In the genomic region with DNA sequence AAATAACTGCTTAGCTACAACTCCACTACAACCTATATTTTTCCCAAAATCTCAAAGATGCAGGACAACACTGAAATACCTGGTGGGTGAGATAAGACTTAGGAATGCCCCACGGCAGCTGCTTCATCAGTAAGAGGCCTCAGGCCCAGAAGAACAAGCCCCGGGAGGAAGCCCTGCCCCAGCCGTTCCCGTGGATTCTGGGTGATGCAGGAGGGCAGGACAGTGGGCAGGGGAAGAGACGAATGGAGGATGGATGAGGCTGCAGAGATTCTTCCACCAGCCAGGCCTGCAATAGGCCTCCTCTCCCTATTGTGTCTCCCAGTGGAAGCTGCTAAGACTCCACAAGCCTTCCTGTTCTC, we compare ENCODE assay signal across 17 cellular contexts.
DNase-seq lines count a peak whose midpoint lies in the region; ATAC-seq and TF ChIP-seq lines count a peak whose summit lies in the region.
"Had no signal": no experiment of that assay in that cellular context is flagged by ENCODE, and none has a peak within 500 bp of the region (broad histone marks: within the 10 kb centered on the region; RNA-seq: fewer than 3 reads in every experiment).

No MANE protein-coding gene starts in this region.

- H3K27ac ChIP-seq in KOPT-K1 (ENCODE audit: low read depth, low read length, poor library complexity, severe bottlenecking) (peak overlapping the region; percentile 92), testis (no peak overlapping the region)
- H3K27ac ChIP-seq: KMS-11, SJSA1 had no signal

- TF ChIP-seq POLR2A in testis (IDR thresholded peaks at IDR 0.05): no peak

- TF ChIP-seq CTCF in mucosa of descending colon (IDR thresholded peaks at IDR 0.05): no peak
- TF ChIP-seq CTCF in testis (IDR thresholded peaks at IDR 0.05): no peak

- no peaks in the 10 kb centered on the region for H3K36me3 Mint-ChIP-seq in activated CD8-positive, alpha-beta memory T cell treated with anti-CD3 and anti-CD28 coated beads, Interleukin-2, amount 10 ng/mL, durations not matched to agents 7 days and 5 days
- H3K36me3 Mint-ChIP-seq: CD8-positive, alpha-beta memory T cell had no signal

- H3K9me3 Mint-ChIP-seq in activated CD8-positive, alpha-beta memory T cell treated with anti-CD3 and anti-CD28 coated beads, Interleukin-2, amount 10 ng/mL, durations not matched to agents 7 days and 5 days (ENCODE audit: low read depth): no peaks in the 10 kb centered on the region
- H3K9me3 Mint-ChIP-seq: CD8-positive, alpha-beta memory T cell had no signal

- H3K4me1 ChIP-seq in mucosa of descending colon (ENCODE audit: low read depth) (no peaks in the 10 kb centered on the region), testis (no peaks in the 10 kb centered on the region)
- H3K4me1 ChIP-seq: SJSA1 had no signal

- H3K36me3 ChIP-seq in KOPT-K1 (ENCODE audit: insufficient read depth, low read length) (no peaks in the 10 kb centered on the region), mucosa of descending colon (ENCODE audit: low read depth) (no peaks in the 10 kb centered on the region), testis (ENCODE audit: low read depth, missing control alignments) (no peaks in the 10 kb centered on the region)
- H3K36me3 ChIP-seq: SJSA1 had no signal

- peak; percentile 23 for DNase-seq in activated CD8-positive, alpha-beta memory T cell treated with anti-CD3 and anti-CD28 coated beads, Interleukin-2, amount 10 ng/mL, durations not matched to agents 7 days and 5 days
- DNase-seq in mucosa of descending colon (peak in 2 of 3 donors; percentile 14 to 21), testis (peak; percentile 0), NCI-H1436 treated with DMSO at 0.1 percent for 48 hours (lab: John Stamatoyannopoulos, UW) (no peak)
- DNase-seq: ACHN; C1 segment of cervical spinal cord; CD8-positive, alpha-beta memory T cell; DMS53; NCI-H1417 treated with DMSO at 0.1 percent for 48 hours; NCI-H2029; NCI-H345; NCI-H524 treated with DMSO at 0.1 percent for 48 hours had no signal

- no peak overlapping the region for H3K27ac Mint-ChIP-seq in activated CD8-positive, alpha-beta memory T cell treated with anti-CD3 and anti-CD28 coated beads, Interleukin-2, amount 10 ng/mL, durations not matched to agents 7 days and 5 days

- CTCF ChIA-PET in activated CD8-positive, alpha-beta memory T cell treated with anti-CD3 and anti-CD28 coated beads, Interleukin-2, amount 10 ng/mL, durations not matched to agents 7 days and 5 days (lab: Charles Lee): no interaction called here

- peaks cover 11% of the 10 kb centered on the region for H3K9me3 ChIP-seq in KOPT-K1 (ENCODE audit: insufficient read depth, low read length, poor library complexity, severe bottlenecking)
- no peaks in the 10 kb centered on the region for H3K9me3 ChIP-seq in mucosa of descending colon
- no peaks in the 10 kb centered on the region for H3K9me3 ChIP-seq in testis
- H3K9me3 ChIP-seq: SJSA1 had no signal

- H3K4me1 Mint-ChIP-seq in activated CD8-positive, alpha-beta memory T cell treated with anti-CD3 and anti-CD28 coated beads, Interleukin-2, amount 10 ng/mL, durations not matched to agents 7 days and 5 days: peaks cover 22% of the 10 kb centered on the region

- intact Hi-C loops in mucosa of descending colon (cut with DNase I, micrococcal nuclease) (no loop called here), testis (cut with DNase I; ENCODE audit: low total_unique reads) (no loop called here)

- 76 to 82% methylated on average over 5 of the region's 5 CpGs for WGBS in testis, 2 donors

- H3K4me3 ChIP-seq in mucosa of descending colon (no peak overlapping the region), testis (no peak overlapping the region)
- H3K4me3 ChIP-seq: SJSA1 had no signal

- no peak for ATAC-seq in activated CD8-positive, alpha-beta memory T cell treated with anti-CD3 and anti-CD28 coated beads, Interleukin-2, amount 10 ng/mL, durations not matched to agents 7 days and 5 days
- ATAC-seq in mucosa of descending colon: no peak
- ATAC-seq in HG03097 (IDR thresholded peaks at IDR 0.05; ENCODE audit: low FRiP score, unreplicated experiment): no peak
- no peak for ATAC-seq in GM18867 (IDR thresholded peaks at IDR 0.05; ENCODE audit: unreplicated experiment)

- H3K27me3 ChIP-seq in testis: no peaks in the 10 kb centered on the region

- H3K27me3 Mint-ChIP-seq in activated CD8-positive, alpha-beta memory T cell treated with anti-CD3 and anti-CD28 coated beads, Interleukin-2, amount 10 ng/mL, durations not matched to agents 7 days and 5 days: no peaks in the 10 kb centered on the region

- H3K4me3 Mint-ChIP-seq in activated CD8-positive, alpha-beta memory T cell treated with anti-CD3 and anti-CD28 coated beads, Interleukin-2, amount 10 ng/mL, durations not matched to agents 7 days and 5 days: no peak overlapping the region
- H3K4me3 Mint-ChIP-seq: CD8-positive, alpha-beta memory T cell had no signal
